32 cellular contexts compared by ENCODE assay signal in the genomic region with DNA sequence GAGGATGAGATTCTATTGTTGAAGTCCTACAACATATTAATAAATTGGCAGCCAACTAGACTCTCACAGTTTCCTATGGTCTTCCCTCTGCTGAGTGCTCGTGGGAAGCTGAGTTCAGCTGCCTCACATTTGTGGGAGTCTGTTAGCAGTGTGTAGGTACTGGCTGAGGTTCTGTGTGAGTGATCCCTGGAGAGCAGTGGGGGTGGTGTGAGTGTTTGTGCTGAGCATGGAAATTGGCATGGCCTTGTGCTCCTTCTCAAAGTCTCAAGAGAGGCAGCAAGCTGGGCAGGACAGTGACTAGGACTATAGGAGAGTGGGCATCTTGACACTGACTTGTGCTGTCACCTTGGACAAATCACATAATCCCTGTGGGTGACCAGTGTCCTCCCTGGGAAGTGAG.
"Had no signal": no experiment of that assay in that cellular context is flagged by ENCODE, and none has a peak within 500 bp of the region (broad histone marks: within the 10 kb centered on the region; RNA-seq: fewer than 3 reads in every experiment).

No MANE protein-coding gene starts in this region.

- H3K9me3 ChIP-seq: body of pancreas, colonic mucosa, esophagus squamous epithelium, gastroesophageal sphincter had no signal

- H3K27me3 Mint-ChIP-seq: activated CD8-positive, alpha-beta T cell treated with anti-CD3 and anti-CD28 coated beads for 36 hours; activated naive CD8-positive, alpha-beta T cell; activated T-helper 17 cell treated with anti-CD3 and anti-CD28 coated beads, Interleukin-2, amount 50 U/mL, for 72 hours; T-helper 17 cell had no signal

- H3K36me3 ChIP-seq: colonic mucosa, esophagus squamous epithelium, gastroesophageal sphincter, WERI-Rb-1 had no signal

- H3K4me1 Mint-ChIP-seq: activated B cell treated with CpG ODN at 0.5 μM for 24 hours; activated T-helper 17 cell treated with anti-CD3 and anti-CD28 coated beads, Interleukin-2, amount 50 U/mL, for 72 hours; T-helper 17 cell had no signal

- H3K36me3 Mint-ChIP-seq: activated naive CD8-positive, alpha-beta T cell had no signal

- H3K27me3 ChIP-seq: body of pancreas, colonic mucosa, esophagus squamous epithelium, gastroesophageal sphincter had no signal

- H3K4me3 Mint-ChIP-seq: activated B cell treated with CpG ODN at 0.5 μM for 24 hours; activated CD8-positive, alpha-beta T cell treated with anti-CD3 and anti-CD28 coated beads for 36 hours; activated naive CD8-positive, alpha-beta T cell; activated T-cell treated with anti-CD3 and anti-CD28 coated beads, Interleukin-2, amount 50 U/mL, for 4 hours; activated T-helper 17 cell treated with anti-CD3 and anti-CD28 coated beads, Interleukin-2, amount 50 U/mL, for 72 hours; T-helper 17 cell; T-helper 2 cell treated with Interferon-gamma antibody and Interleukin-4, amounts not matched to agents 5 μg/mL and 100 μg/mL, for 36 hours had no signal

- H3K9me3 Mint-ChIP-seq: activated B cell treated with CpG ODN at 0.5 μM for 24 hours; activated CD8-positive, alpha-beta T cell treated with anti-CD3 and anti-CD28 coated beads for 36 hours; activated T-cell treated with anti-CD3 and anti-CD28 coated beads, Interleukin-2, amount 50 U/mL, for 4 hours; activated T-helper 17 cell treated with anti-CD3 and anti-CD28 coated beads, Interleukin-2, amount 50 U/mL, for 72 hours; T-helper 2 cell treated with Interferon-gamma antibody and Interleukin-4, amounts not matched to agents 5 μg/mL and 100 μg/mL, for 36 hours had no signal

- H3K4me1 ChIP-seq: body of pancreas, colonic mucosa, esophagus squamous epithelium, gastroesophageal sphincter had no signal

- H3K27ac Mint-ChIP-seq: activated B cell treated with CpG ODN at 0.5 μM for 24 hours; activated CD8-positive, alpha-beta T cell treated with anti-CD3 and anti-CD28 coated beads for 36 hours; activated naive CD8-positive, alpha-beta T cell; activated T-helper 17 cell treated with anti-CD3 and anti-CD28 coated beads, Interleukin-2, amount 50 U/mL, for 72 hours; T-helper 17 cell; T-helper 2 cell treated with Interferon-gamma antibody and Interleukin-4, amounts not matched to agents 5 μg/mL and 100 μg/mL, for 36 hours had no signal

- DNase-seq: activated B cell treated with CpG ODN at 0.5 μM for 24 hours; activated CD4-positive, alpha-beta T cell treated with anti-CD3 and anti-CD28 coated beads for 48 hours; activated CD4-positive, alpha-beta T cell treated with anti-CD3 and anti-CD28 coated beads, Interleukin-2, amount 50 U/mL, for 1 hour; activated CD4-positive, alpha-beta T cell treated with anti-CD3 and anti-CD28 coated beads, Interleukin-2, amount 50 U/mL, for 48 hours; activated CD8-positive, alpha-beta memory T cell treated with anti-CD3 and anti-CD28 coated beads for 24 hours; activated CD8-positive, alpha-beta T cell treated with anti-CD3 and anti-CD28 coated beads for 36 hours; activated effector memory CD4-positive, alpha-beta T cell treated with Interleukin-2 at 50 U/mL for 16 hours; activated gamma-delta T cell treated with Interleukin-2 at 50 U/mL for 16 hours; activated naive CD4-positive, alpha-beta T cell treated with anti-CD3 and anti-CD28 coated beads, Interleukin-2, amount 50 U/mL, for 16 hours; activated naive CD4-positive, alpha-beta T cell treated with Interleukin-2 at 50 U/mL for 16 hours; activated T-cell treated with anti-CD3 and anti-CD28 coated beads, Interleukin-2, amount 50 U/mL, for 4 hours; amniotic stem cell; anterior cingulate cortex; body of pancreas; central memory CD4-positive, alpha-beta T cell; cerebellar nuclear complex; colonic mucosa; effector CD8-positive, alpha-beta T cell; esophagus squamous epithelium; foreskin melanocyte; T-helper 1 cell; T-helper 17 cell; T1000; WERI-Rb-1 had no signal

- H3K27ac ChIP-seq: body of pancreas, colonic mucosa, epithelial cell of prostate, esophagus squamous epithelium, gastroesophageal sphincter, WERI-Rb-1 had no signal

- FAIRE-seq: endometrium, endothelial cell of umbilical vein had no signal

- H3K4me3 ChIP-seq: body of pancreas, colonic mucosa, esophagus squamous epithelium, gastroesophageal sphincter had no signal

- ATAC-seq: activated CD4-positive, CD25-positive, alpha-beta regulatory T cell treated with anti-CD3 and anti-CD28 coated beads, Interleukin-2, amount 50 U/mL, for 24 hours; activated CD8-positive, alpha-beta T cell treated with anti-CD3 and anti-CD28 coated beads for 36 hours; activated T-cell treated with anti-CD3 and anti-CD28 coated beads, Interleukin-2, amount 50 U/mL, for 4 hours; activated T-helper 17 cell treated with anti-CD3 and anti-CD28 coated beads, Interleukin-2, amount 50 U/mL, for 72 hours; body of pancreas; gastroesophageal sphincter; T-helper 17 cell had no signal
